15 cellular contexts compared by ENCODE assay signal in genomic region chr1:109908857-109909256, GRCh38. TPM values are rescaled to one million over a fixed set of nuclear protein-coding genes. Genes with fewer than 3 reads are reported as not detected.
DNase-seq lines count a peak whose midpoint lies in the region; ATAC-seq, FAIRE-seq and TF ChIP-seq lines count a peak whose summit lies in the region.
"Had no signal": no experiment of that assay in that cellular context is flagged by ENCODE, and none has a peak within 500 bp of the region (broad histone marks: within the 10 kb centered on the region; RNA-seq: fewer than 3 reads in every experiment).

No MANE protein-coding gene starts in this region.

- no peaks in the 10 kb centered on the region for H3K9me3 ChIP-seq in CD4-positive, alpha-beta memory T cell (ENCODE audit: control insufficient read depth in 1 of 2, low read length in 2 of 2)
- H3K9me3 ChIP-seq in small intestine (ENCODE audit: control insufficient read depth, low read depth) (no peaks in the 10 kb centered on the region), Peyer's patch (no peaks in the 10 kb centered on the region)

- H3K27ac ChIP-seq in CD4-positive, alpha-beta memory T cell (ENCODE audit: low read depth, low read length) = no peak overlapping the region
- H3K27ac ChIP-seq in small intestine (ENCODE audit: low read depth in 1 of 2, low read length in 1 of 2) (no peak overlapping the region), Peyer's patch (peak overlapping the region in 1 of 4 donors; percentile 9)

- CTCF ChIA-PET in activated CD8-positive, alpha-beta T cell treated with anti-CD3 and anti-CD28 coated beads, Interleukin-2, amount 10 ng/mL, durations not matched to agents 7 days and 5 days (lab: Charles Lee) = interaction anchor here (1.1 to 3.4 kb wide), 5 partner anchors 14 to 132 kb away, joined by 3 to 21 read pairs (median 4); partner anchors contain the start of gene AHCYL1
- CTCF ChIA-PET in activated CD8-positive, alpha-beta T cell treated with anti-CD3 and anti-CD28 coated beads for 36 hours (lab: Charles Lee) = interaction anchor here (1.9 to 6.0 kb wide), 3 partner anchors 75 to 132 kb away, joined by 14 to 36 read pairs (median 21); partner anchors contain the start of gene AHCYL1
- CTCF ChIA-PET in CD4-positive, alpha-beta memory T cell (lab: Charles Lee; ENCODE audit: partially characterized antibody) = no interaction called here

- no peaks in the 10 kb centered on the region for H3K36me3 ChIP-seq in CD4-positive, alpha-beta memory T cell (ENCODE audit: insufficient read depth, low read length)
- H3K36me3 ChIP-seq in small intestine (ENCODE audit: control insufficient read depth in 2 of 2, insufficient read depth in 2 of 2, low read length in 2 of 2) (no peaks in the 10 kb centered on the region), Peyer's patch (no peaks in the 10 kb centered on the region)

- POLR2A ChIA-PET in activated CD8-positive, alpha-beta T cell treated with anti-CD3 and anti-CD28 coated beads, Interleukin-2, amount 10 ng/mL, durations not matched to agents 7 days and 5 days (lab: Charles Lee) = no interaction called here
- POLR2A ChIA-PET in activated CD8-positive, alpha-beta T cell treated with anti-CD3 and anti-CD28 coated beads for 36 hours (lab: Charles Lee) = interaction anchor here (0.9 to 1.4 kb wide), 3 partner anchors 106 to 118 kb away, joined by 3 to 4 read pairs (median 4); no protein-coding TSS in a partner anchor
- POLR2A ChIA-PET in CD4-positive, alpha-beta memory T cell (lab: Charles Lee; ENCODE audit: partially characterized antibody) = interaction anchor here (0.5 to 5.8 kb wide), 2 partner anchors 74 to 117 kb away, joined by 3 to 48 read pairs; no protein-coding TSS in a partner anchor

- peaks cover 79% of the 10 kb centered on the region for H3K4me1 Mint-ChIP-seq in activated CD8-positive, alpha-beta T cell treated with anti-CD3 and anti-CD28 coated beads, Interleukin-2, amount 10 ng/mL, durations not matched to agents 7 days and 5 days (ENCODE audit: low read depth)
- H3K4me1 Mint-ChIP-seq in activated CD8-positive, alpha-beta T cell treated with anti-CD3 and anti-CD28 coated beads for 36 hours (ENCODE audit: low read depth) = peaks cover 67% of the 10 kb centered on the region
- peaks cover 51 to 80% (median 66%) of the 10 kb centered on the region in 4 donors for H3K4me1 Mint-ChIP-seq in CD4-positive, alpha-beta memory T cell
- peaks cover 70% of the 10 kb centered on the region for H3K4me1 Mint-ChIP-seq in activated T-helper 2 cell treated with anti-CD3 and anti-CD28 coated beads, Interferon-gamma antibody, Interleukin-2, Interleukin-4, amounts not matched to agents 10 μg/mL and 5 μg/mL and 100 μg/mL, durations not matched to agents 14 hours and 24 hours and 36 hours (ENCODE audit: low read depth)

- no peak for TF ChIP-seq CTCF in activated CD8-positive, alpha-beta T cell treated with anti-CD3 and anti-CD28 coated beads for 36 hours (IDR thresholded peaks at IDR 0.05)
- TF ChIP-seq CTCF in Peyer's patch (IDR thresholded peaks at IDR 0.05) = no peak

- H3K4me3 ChIP-seq in CD4-positive, alpha-beta memory T cell (ENCODE audit: low read length in 2 of 2) = no peak overlapping the region
- no peak overlapping the region for H3K4me3 ChIP-seq in small intestine (ENCODE audit: low read depth in 1 of 2, low read length in 2 of 2)
- no peak overlapping the region for H3K4me3 ChIP-seq in Peyer's patch

- no peak for TF ChIP-seq POLR2A in Peyer's patch (IDR thresholded peaks at IDR 0.05)

- H3K27ac Mint-ChIP-seq in activated CD8-positive, alpha-beta T cell treated with anti-CD3 and anti-CD28 coated beads, Interleukin-2, amount 10 ng/mL, durations not matched to agents 7 days and 5 days = peak overlapping the region; percentile 28
- no peak overlapping the region for H3K27ac Mint-ChIP-seq in activated CD8-positive, alpha-beta T cell treated with anti-CD3 and anti-CD28 coated beads for 36 hours
- H3K27ac Mint-ChIP-seq in CD4-positive, alpha-beta memory T cell = peak overlapping the region in 6 of 7 donors; percentile 8 to 94 (median 92)
- H3K27ac Mint-ChIP-seq in activated T-helper 2 cell treated with anti-CD3 and anti-CD28 coated beads, Interferon-gamma antibody, Interleukin-2, Interleukin-4, amounts not matched to agents 10 μg/mL and 5 μg/mL and 100 μg/mL, durations not matched to agents 14 hours and 24 hours and 36 hours = peak overlapping the region; percentile 96
- H3K27ac Mint-ChIP-seq: GM23338 had no signal

- no peak for FAIRE-seq in small intestine (lab: Jason Lieb, UNC)
- FAIRE-seq: A204.1 had no signal

- H3K27me3 Mint-ChIP-seq in activated CD8-positive, alpha-beta T cell treated with anti-CD3 and anti-CD28 coated beads, Interleukin-2, amount 10 ng/mL, durations not matched to agents 7 days and 5 days (ENCODE audit: low read depth) = no peaks in the 10 kb centered on the region
- no peaks in the 10 kb centered on the region for H3K27me3 Mint-ChIP-seq in activated CD8-positive, alpha-beta T cell treated with anti-CD3 and anti-CD28 coated beads for 36 hours
- H3K27me3 Mint-ChIP-seq in CD4-positive, alpha-beta memory T cell = peaks cover 0 to 1% of the 10 kb centered on the region in 2 donors
- H3K27me3 Mint-ChIP-seq in activated T-helper 2 cell treated with anti-CD3 and anti-CD28 coated beads, Interferon-gamma antibody, Interleukin-2, Interleukin-4, amounts not matched to agents 10 μg/mL and 5 μg/mL and 100 μg/mL, durations not matched to agents 14 hours and 24 hours and 36 hours (ENCODE audit: low read depth) = no peaks in the 10 kb centered on the region

- intact Hi-C loops in activated CD8-positive, alpha-beta T cell treated with anti-CD3 and anti-CD28 coated beads for 36 hours (cut with micrococcal nuclease) = loop anchor here (5.0 kb wide), 1 partner anchor 117 kb away; no protein-coding TSS in a partner anchor
- intact Hi-C loops in CD4-positive, alpha-beta memory T cell (cut with micrococcal nuclease) = no loop called here
- intact Hi-C loops in activated T-helper 2 cell treated with anti-CD3 and anti-CD28 coated beads, Interferon-gamma antibody, Interleukin-2, Interleukin-4, amounts not matched to agents 10 μg/mL and 5 μg/mL and 100 μg/mL, durations not matched to agents 14 hours and 24 hours and 36 hours (cut with micrococcal nuclease) = loop anchor here (10.0 kb wide), 1 partner anchor 364 kb away; the partner anchor contains the start of gene GNAI3

- ATAC-seq in activated CD8-positive, alpha-beta T cell treated with anti-CD3 and anti-CD28 coated beads, Interleukin-2, amount 10 ng/mL, durations not matched to agents 7 days and 5 days = no peak
- ATAC-seq in activated CD8-positive, alpha-beta T cell treated with anti-CD3 and anti-CD28 coated beads for 36 hours = no peak
- no peak for ATAC-seq in GM19328 (IDR thresholded peaks at IDR 0.05; ENCODE audit: unreplicated experiment)
- ATAC-seq: GM23338, PC-3 had no signal

- no peaks in the 10 kb centered on the region for H3K9me3 Mint-ChIP-seq in activated CD8-positive, alpha-beta T cell treated with anti-CD3 and anti-CD28 coated beads, Interleukin-2, amount 10 ng/mL, durations not matched to agents 7 days and 5 days (ENCODE audit: insufficient read depth)
- peaks cover 5% of the 10 kb centered on the region for H3K9me3 Mint-ChIP-seq in activated CD8-positive, alpha-beta T cell treated with anti-CD3 and anti-CD28 coated beads for 36 hours
- no peaks in the 10 kb centered on the region for H3K9me3 Mint-ChIP-seq in CD4-positive, alpha-beta memory T cell
- H3K9me3 Mint-ChIP-seq in activated T-helper 2 cell treated with anti-CD3 and anti-CD28 coated beads, Interferon-gamma antibody, Interleukin-2, Interleukin-4, amounts not matched to agents 10 μg/mL and 5 μg/mL and 100 μg/mL, durations not matched to agents 14 hours and 24 hours and 36 hours = no peaks in the 10 kb centered on the region
- H3K9me3 Mint-ChIP-seq: GM23338 had no signal

- DNase-seq in activated CD8-positive, alpha-beta T cell treated with anti-CD3 and anti-CD28 coated beads, Interleukin-2, amount 10 ng/mL, durations not matched to agents 7 days and 5 days = no peak
- DNase-seq in activated CD8-positive, alpha-beta T cell treated with anti-CD3 and anti-CD28 coated beads for 36 hours = no peak
- no peak for DNase-seq in CD4-positive, alpha-beta memory T cell
- DNase-seq in activated T-helper 2 cell treated with anti-CD3 and anti-CD28 coated beads, Interferon-gamma antibody, Interleukin-2, Interleukin-4, amounts not matched to agents 10 μg/mL and 5 μg/mL and 100 μg/mL, durations not matched to agents 14 hours and 24 hours and 36 hours (ENCODE audit: low spot score) = no peak
- DNase-seq in small intestine (peak; percentile 80), Peyer's patch (no peak), NOMO-1 treated with DMSO at 0.1 percent for 48 hours (lab: John Stamatoyannopoulos, UW; ENCODE audit: unreplicated experiment) (no peak)
- DNase-seq: DMS 273 treated with DMSO at 0.1 percent for 48 hours, NCI-H1694, NCI-H2107, NCI-H345, PC-3 had no signal

- no peaks in the 10 kb centered on the region for H3K27me3 ChIP-seq in CD4-positive, alpha-beta memory T cell (ENCODE audit: insufficient read depth, low read length)
- H3K27me3 ChIP-seq in small intestine (ENCODE audit: control insufficient read depth in 2 of 2, insufficient read depth in 2 of 2, low read length in 2 of 2) (no peaks in the 10 kb centered on the region), Peyer's patch (no peaks in the 10 kb centered on the region)

- H3K36me3 Mint-ChIP-seq in activated CD8-positive, alpha-beta T cell treated with anti-CD3 and anti-CD28 coated beads, Interleukin-2, amount 10 ng/mL, durations not matched to agents 7 days and 5 days (ENCODE audit: low read depth) = peaks cover 28% of the 10 kb centered on the region
- peaks cover 28% of the 10 kb centered on the region for H3K36me3 Mint-ChIP-seq in activated CD8-positive, alpha-beta T cell treated with anti-CD3 and anti-CD28 coated beads for 36 hours (ENCODE audit: low read depth)
- peaks cover 0 to 15% of the 10 kb centered on the region in 2 donors for H3K36me3 Mint-ChIP-seq in CD4-positive, alpha-beta memory T cell
- peaks cover 39% of the 10 kb centered on the region for H3K36me3 Mint-ChIP-seq in activated T-helper 2 cell treated with anti-CD3 and anti-CD28 coated beads, Interferon-gamma antibody, Interleukin-2, Interleukin-4, amounts not matched to agents 10 μg/mL and 5 μg/mL and 100 μg/mL, durations not matched to agents 14 hours and 24 hours and 36 hours (ENCODE audit: low read depth)

- peaks cover 73% of the 10 kb centered on the region for H3K4me1 ChIP-seq in CD4-positive, alpha-beta memory T cell (ENCODE audit: insufficient read depth, low read length)
- H3K4me1 ChIP-seq in small intestine (ENCODE audit: control insufficient read depth in 2 of 2, insufficient read depth in 1 of 2, low read depth in 1 of 2, low read length in 1 of 2) (no peaks in the 10 kb centered on the region), Peyer's patch (peaks cover 0 to 35% (median 9%) of the 10 kb centered on the region in 4 donors)

- no peak overlapping the region for H3K4me3 Mint-ChIP-seq in activated CD8-positive, alpha-beta T cell treated with anti-CD3 and anti-CD28 coated beads, Interleukin-2, amount 10 ng/mL, durations not matched to agents 7 days and 5 days
- no peak overlapping the region for H3K4me3 Mint-ChIP-seq in activated CD8-positive, alpha-beta T cell treated with anti-CD3 and anti-CD28 coated beads for 36 hours
- peak overlapping the region in 3 of 8 donors; percentile 49 to 95 (median 87) for H3K4me3 Mint-ChIP-seq in CD4-positive, alpha-beta memory T cell
- H3K4me3 Mint-ChIP-seq in activated T-helper 2 cell treated with anti-CD3 and anti-CD28 coated beads, Interferon-gamma antibody, Interleukin-2, Interleukin-4, amounts not matched to agents 10 μg/mL and 5 μg/mL and 100 μg/mL, durations not matched to agents 14 hours and 24 hours and 36 hours (ENCODE audit: low read depth) = no peak overlapping the region

- 32 to 58% (median 36%) methylated on average over 3 of the region's 3 CpGs for WGBS in small intestine, 3 donors

RNA-seq across cellular contexts. Expression of gene CSF1, which starts 1.8 kb away (rescaled TPM):
- total RNA-seq in activated CD8-positive, alpha-beta T cell treated with anti-CD3 and anti-CD28 coated beads, Interleukin-2, amount 10 ng/mL, durations not matched to agents 7 days and 5 days = 10 to 100 TPM; 40.3 to 41.1 TPM
- 10 to 100 TPM; 28.3 to 33.3 TPM for total RNA-seq in activated CD8-positive, alpha-beta T cell treated with anti-CD3 and anti-CD28 coated beads for 36 hours
- total RNA-seq in CD4-positive, alpha-beta memory T cell = 10 to 100 TPM; 10.3 to 13.9 TPM
- 10 to 100 TPM in 1 of 2 donors, 1 to 10 TPM in 1; 5.0 to 12.5 TPM for polyA plus RNA-seq in CD4-positive, alpha-beta memory T cell
- 251 and 252 TPM in 2 replicates for total RNA-seq in activated T-helper 2 cell treated with anti-CD3 and anti-CD28 coated beads, Interferon-gamma antibody, Interleukin-2, Interleukin-4, amounts not matched to agents 10 μg/mL and 5 μg/mL and 100 μg/mL, durations not matched to agents 14 hours and 24 hours and 36 hours
- 10 to 100 TPM in 1 of 3 donors, 1 to 10 TPM in 1, under 1 TPM in 1; 0.89 to 15.5 (median 1.1) TPM for polyA plus RNA-seq in small intestine
- 10 to 100 TPM in 3 of 4 donors, 1 to 10 TPM in 1; 8.9 to 49.5 (median 26.6) TPM for total RNA-seq in Peyer's patch
